Comparison of ENCODE assay signal across 8 cellular contexts in genomic region chr16:46689492-46690280, GRCh38. TPM values are rescaled to one million over a fixed set of nuclear protein-coding genes. Genes with fewer than 3 reads are reported as not detected.
A peak's percentile ranks its signal among the peaks of the same experiment; 100 is the strongest.
DNase-seq lines count a peak whose midpoint lies in the region; ATAC-seq, FAIRE-seq and TF ChIP-seq lines count a peak whose summit lies in the region.

Gene ORC6 (plus strand): TSS chr16:46689659. CDS start chr16:46689706, 47 bp downstream.

- POLR2A ChIA-PET in activated CD4-positive, alpha-beta T cell treated with anti-CD3 and anti-CD28 coated beads, Interleukin-2, amount 10 ng/mL, durations not matched to agents 7 days and 5 days (lab: Charles Lee), result no interaction called here
- POLR2A ChIA-PET in HepG2 (lab: Yijun Ruan, JAX), result interaction anchor here (1.6 to 2.8 kb wide), 3 partner anchors 12 to 100 kb away, joined by 3 to 14 read pairs (median 8); no protein-coding TSS in a partner anchor

- TF ChIP-seq EP300 in HepG2 (IDR thresholded peaks at IDR 0.05; ENCODE audit: low read depth in 2 of 2, low read length in 2 of 2) (no peak), HepG2 (CRISPR knock-in tag; IDR thresholded peaks at IDR 0.05; ENCODE audit: borderline replicate concordance) (no peak)

- H3K4me2 ChIP-seq in HepG2 (ENCODE audit: low read depth, low read length), result peak within 1 kb of the TSS; percentile 86

- peak; percentile 87 for TF ChIP-seq POLR2A in HepG2 (IDR thresholded peaks at IDR 0.05; ENCODE audit: insufficient read depth in 1 of 2, low read depth in 2 of 2, low read length in 2 of 2)

- ATAC-seq in HG03457 (IDR thresholded peaks at IDR 0.05; ENCODE audit: unreplicated experiment) (peak; percentile 66), HepG2 (peak; percentile 87)

- CTCF ChIA-PET in activated CD4-positive, alpha-beta T cell treated with anti-CD3 and anti-CD28 coated beads, Interleukin-2, amount 10 ng/mL, durations not matched to agents 7 days and 5 days (lab: Charles Lee), result interaction anchor here (3.1 kb wide), 1 partner anchor 15 kb away, joined by 8 read pairs; no protein-coding TSS in a partner anchor
- CTCF ChIA-PET in HepG2 (lab: Yijun Ruan, JAX; ENCODE audit: low intra/inter-chr PET ratio, low total read pairs), result interaction anchor here (1.2 kb wide), 1 partner anchor 17 kb away, joined by 6 read pairs; no protein-coding TSS in a partner anchor

- WGBS in HepG2 (ENCODE audit: low lambda C conversion rate), result 1% methylated on average over 50 of the region's 73 CpGs

- H3K27ac ChIP-seq in C4-2B (peak within 1 kb of the TSS; percentile 83), HepG2 (ENCODE audit: extremely low read length, insufficient read depth, low read length) (peak within 1 kb of the TSS; percentile 89)

- H3K79me2 ChIP-seq in HepG2 (ENCODE audit: insufficient read depth, low read length), result peaks cover 63% of the 10 kb centered on the region

- no peaks in the 10 kb centered on the region; a peak in 1 of 5 replicates for H3K27me3 ChIP-seq in HepG2 (ENCODE audit: control insufficient read depth in 1 of 2, insufficient read depth in 2 of 2, low read length in 2 of 2)

- H3K27ac Mint-ChIP-seq in activated CD4-positive, alpha-beta T cell treated with anti-CD3 and anti-CD28 coated beads, Interleukin-2, amount 10 ng/mL, durations not matched to agents 7 days and 5 days, result no peak within 1 kb of the TSS

- peaks cover 0 to 6% of the 10 kb centered on the region in 2 experiments; a peak in 2 of 5 replicates for H3K36me3 ChIP-seq in HepG2 (replicated peaks in 1 of 2; ENCODE audit: control insufficient read depth in 1 of 2, insufficient read depth in 2 of 2, low read length in 2 of 2)

- peak; percentile 76 for TF ChIP-seq CTCF in C4-2B (conservative IDR thresholded peaks at IDR 0.05)
- TF ChIP-seq CTCF in HepG2 (CRISPR knock-in tag; IDR thresholded peaks at IDR 0.05), result peak; percentile 85

- H2AFZ ChIP-seq in HepG2 (ENCODE audit: low read length), result peak within 1 kb of the TSS; percentile 78

- DNase-seq in GM19240 (ENCODE audit: insufficient read length, low spot score) (peak; percentile 60), NCI-H526 treated with DMSO at 0.1 percent for 48 hours (lab: John Stamatoyannopoulos, UW) (peak; percentile 97), dermis blood vessel endothelial cell (peak; percentile 97), HepG2 (ENCODE audit: low spot score) (peak; percentile 97)
- DNase-seq in activated CD4-positive, alpha-beta T cell treated with anti-CD3 and anti-CD28 coated beads, Interleukin-2, amount 10 ng/mL, durations not matched to agents 7 days and 5 days, result peak; percentile 98
- DNase-seq in stimulated activated CD4-positive, alpha-beta T cell treated with anti-CD3 and anti-CD28 coated beads, Interleukin-2, amount 100 ng/mL, for 48 hours, result peak; percentile 92 to 93

- no peaks in the 10 kb centered on the region for H3K27me3 Mint-ChIP-seq in activated CD4-positive, alpha-beta T cell treated with anti-CD3 and anti-CD28 coated beads, Interleukin-2, amount 10 ng/mL, durations not matched to agents 7 days and 5 days

- TF ChIP-seq RAD21 in HepG2 (CRISPR knock-in tag; IDR thresholded peaks at IDR 0.05), result no peak; the same call in 1 of the 2 replicates

- H4K20me1 ChIP-seq in HepG2 (ENCODE audit: insufficient read depth, low read length), result peaks cover 38% of the 10 kb centered on the region

- peak within 1 kb of the TSS; percentile 87 for H3K9ac ChIP-seq in HepG2 (ENCODE audit: insufficient read depth, low read depth, low read length)

- H3K4me3 ChIP-seq in HepG2 (replicated peaks in 1 of 3; ENCODE audit: insufficient read depth in 1 of 3, low read depth in 2 of 3, low read length in 3 of 3), result peak within 1 kb of the TSS; percentile 85 to 96 (median 92)

- peaks cover 30% of the 10 kb centered on the region for H3K4me1 Mint-ChIP-seq in activated CD4-positive, alpha-beta T cell treated with anti-CD3 and anti-CD28 coated beads, Interleukin-2, amount 10 ng/mL, durations not matched to agents 7 days and 5 days

- intact Hi-C loops in HepG2 (cut with micrococcal nuclease; ENCODE audit: unreplicated experiment), result loop anchor here (5.0 to 10.0 kb wide), 2 partner anchors 113 to 225 kb away; no protein-coding TSS in a partner anchor

- H3K4me3 Mint-ChIP-seq in activated CD4-positive, alpha-beta T cell treated with anti-CD3 and anti-CD28 coated beads, Interleukin-2, amount 10 ng/mL, durations not matched to agents 7 days and 5 days, result no peak within 1 kb of the TSS

- peaks cover 63% of the 10 kb centered on the region for H3K4me1 ChIP-seq in HepG2 (ENCODE audit: insufficient read depth, low read length)

- in situ Hi-C loops in HepG2 (cut with HindIII; ENCODE audit: extremely low pct_ligation_motif_present, low pct_unique_long_range_greater_than_20kb), result loop anchor here (5.0 kb wide), 1 partner anchor 113 kb away; no protein-coding TSS in a partner anchor

- peak; percentile 80 for FAIRE-seq in HepG2 (lab: Jason Lieb, UNC)

- TSS peak; percentile 58 for BruUV-seq in HepG2 (replicated peaks; lab: Mats Ljungman, UMichigan)

- H3K9me3 ChIP-seq in HepG2 (ENCODE audit: low read length), result no peaks in the 10 kb centered on the region

- H3K36me3 Mint-ChIP-seq in activated CD4-positive, alpha-beta T cell treated with anti-CD3 and anti-CD28 coated beads, Interleukin-2, amount 10 ng/mL, durations not matched to agents 7 days and 5 days (ENCODE audit: low read depth), result peaks cover 25% of the 10 kb centered on the region

- no peaks in the 10 kb centered on the region for H3K9me3 Mint-ChIP-seq in activated CD4-positive, alpha-beta T cell treated with anti-CD3 and anti-CD28 coated beads, Interleukin-2, amount 10 ng/mL, durations not matched to agents 7 days and 5 days

TF ChIP-seq in HepG2, 621 proteins besides CTCF, POLR2A, EP300 and RAD21 (continues in another document):
- TF ChIP-seq HDAC1 (CRISPR knock-in tag; IDR thresholded peaks at IDR 0.05) (peak; percentile 100), MXI1 (IDR thresholded peaks at IDR 0.05; ENCODE audit: borderline replicate concordance, low read depth, low read length) (peak; percentile 100), NR0B2 (CRISPR knock-in tag; IDR thresholded peaks at IDR 0.05) (peak; percentile 86; the same call in 1 of the 2 replicates), MEIS2 (CRISPR knock-in tag; IDR thresholded peaks at IDR 0.05) (0 out of 2 replicates have a peak, but pooled peaks have one; percentile 13), AHR (CRISPR knock-in tag; IDR thresholded peaks at IDR 0.05) (no peak), ATF6 (CRISPR knock-in tag; conservative IDR thresholded peaks at IDR 0.05) (no peak), MAFF (IDR thresholded peaks at IDR 0.05; ENCODE audit: low read depth, low read length) (no peak), TRIM24 (CRISPR knock-in tag; IDR thresholded peaks at IDR 0.05) (no peak)

RNA-seq across cellular contexts. Expression of gene ORC6, which starts in this region (rescaled TPM):
- 10 to 100 TPM; 29.2 to 37.5 TPM for total RNA-seq in activated CD4-positive, alpha-beta T cell treated with anti-CD3 and anti-CD28 coated beads, Interleukin-2, amount 10 ng/mL, durations not matched to agents 7 days and 5 days
- total RNA-seq in dermis blood vessel endothelial cell (5.4 and 14.2 TPM in 2 replicates), HepG2 (2016; rRNA removed; fragmentation: Illumina TruSeq; extraction: Trizol) (57.3 and 69.8 TPM in 2 replicates)
- total RNA-seq in HepG2 (2016; cell fraction: cytosol; rRNA removed; fragmentation: Illumina TruSeq; extraction: Trizol; ENCODE audit: low read depth), result 18.7 and 20.4 TPM in 2 replicates
- 62.2 and 74.8 TPM in 2 replicates for total RNA-seq in HepG2 (2016; cell fraction: insoluble cytoplasmic fraction; rRNA removed; fragmentation: Illumina TruSeq; extraction: Trizol)
- 36.9 and 38.7 TPM in 2 replicates for total RNA-seq in HepG2 (2016; cell fraction: membrane; rRNA removed; fragmentation: Illumina TruSeq; extraction: Trizol)
- total RNA-seq in HepG2 (2016; cell fraction: nucleus; rRNA removed; fragmentation: Illumina TruSeq; extraction: Trizol), result 60.3 and 79.3 TPM in 2 replicates
- 22.9 and 34.2 TPM in 2 replicates for polyA plus RNA-seq in HepG2 (2011; rRNA removed)
- 15.1 and 17.5 TPM in 2 replicates for polyA plus RNA-seq in HepG2 (2011; cell fraction: cytosol; rRNA removed)
- polyA plus RNA-seq in HepG2 (2011; cell fraction: nucleus; rRNA removed), result 19.4 and 21.6 TPM in 2 replicates
- 14.8 and 25.0 TPM in 2 replicates for polyA plus RNA-seq in HepG2 (2012)
- polyA plus RNA-seq in HepG2 (2016; cell fraction: cytosol; fragmentation: Illumina TruSeq; extraction: Trizol; ENCODE audit: low read depth), result 9.2 and 9.5 TPM in 2 replicates
- polyA plus RNA-seq in HepG2 (2016; cell fraction: insoluble cytoplasmic fraction; fragmentation: Illumina TruSeq; extraction: Trizol; ENCODE audit: low read depth), result 52.3 and 58.4 TPM in 2 replicates
- 16.8 and 18.0 TPM in 2 replicates for polyA plus RNA-seq in HepG2 (2016; cell fraction: membrane; fragmentation: Illumina TruSeq; extraction: Trizol; ENCODE audit: low read depth)
- 173 and 174 TPM in 2 replicates for polyA plus RNA-seq in HepG2 (2016; cell fraction: nucleus; fragmentation: Illumina TruSeq; extraction: Trizol; ENCODE audit: insufficient read depth, low read depth)
- polyA minus RNA-seq in HepG2 (2011; rRNA and poly(A)+ RNA removed; ENCODE audit: low replicate concordance), result 10.3 and 14.8 TPM in 2 replicates
- 5.6 and 8.0 TPM in 2 replicates for polyA minus RNA-seq in HepG2 (2011; cell fraction: cytosol; rRNA and poly(A)+ RNA removed)
- polyA minus RNA-seq in HepG2 (2011; cell fraction: nucleus; rRNA and poly(A)+ RNA removed), result 32.9 and 42.1 TPM in 2 replicates

Comparison
In these comparisons a context has a peak if more than half of its experiments do, and no peak if none do; other contexts are left out.
1. Peak in every context shown above with its lines: DNase-seq, ATAC-seq, H3K4me3 ChIP-seq and H3K27ac ChIP-seq.